In the genomic region with DNA sequence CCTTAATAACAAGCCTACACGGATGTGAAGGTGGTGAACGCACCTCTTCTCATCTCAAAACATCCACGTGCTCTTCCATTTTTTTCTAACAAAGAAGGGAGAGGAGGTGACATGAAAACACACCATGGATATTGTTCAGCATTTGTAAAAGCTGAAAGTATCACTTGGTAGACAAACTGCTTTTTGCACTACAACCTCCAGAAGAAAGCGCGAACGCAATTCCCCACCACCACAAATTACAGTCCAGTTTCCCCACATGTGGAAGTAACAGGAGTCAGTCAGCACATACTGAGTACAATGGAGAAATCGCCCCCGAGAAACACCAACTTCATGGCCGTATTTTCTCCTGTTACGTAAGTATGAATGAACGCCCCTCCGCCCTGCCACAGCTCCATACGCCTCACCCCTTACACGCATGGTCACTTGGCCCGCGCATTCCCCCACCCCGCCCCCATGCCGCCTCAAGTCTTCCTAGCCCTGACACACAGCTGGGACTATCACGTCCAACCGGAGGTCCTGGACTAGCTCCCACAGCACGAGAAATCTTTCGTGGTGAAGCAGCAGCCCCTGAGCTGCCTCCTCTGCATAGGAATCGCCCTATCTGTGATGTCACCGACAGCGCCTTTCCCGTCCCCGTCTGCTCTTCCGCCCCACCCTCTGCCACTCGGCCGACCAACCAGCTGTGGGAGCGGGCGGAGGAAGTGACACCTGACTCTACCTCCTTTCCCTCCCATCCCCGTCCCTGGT, we compare ENCODE assay signal across 1 cellular context.
TF ChIP-seq lines count a peak whose summit lies in the region.
"Not testable (repeated sequence)": the region's sequence is repeated elsewhere in the genome, so short reads cannot be mapped to it uniquely, and the experiment has no call there.

No MANE protein-coding gene starts in this region.

TF ChIP-seq in K562, 482 proteins besides CTCF, POLR2A, EP300 and RAD21 (continued from another document and continues in another):
- TF ChIP-seq, protein P1, sequence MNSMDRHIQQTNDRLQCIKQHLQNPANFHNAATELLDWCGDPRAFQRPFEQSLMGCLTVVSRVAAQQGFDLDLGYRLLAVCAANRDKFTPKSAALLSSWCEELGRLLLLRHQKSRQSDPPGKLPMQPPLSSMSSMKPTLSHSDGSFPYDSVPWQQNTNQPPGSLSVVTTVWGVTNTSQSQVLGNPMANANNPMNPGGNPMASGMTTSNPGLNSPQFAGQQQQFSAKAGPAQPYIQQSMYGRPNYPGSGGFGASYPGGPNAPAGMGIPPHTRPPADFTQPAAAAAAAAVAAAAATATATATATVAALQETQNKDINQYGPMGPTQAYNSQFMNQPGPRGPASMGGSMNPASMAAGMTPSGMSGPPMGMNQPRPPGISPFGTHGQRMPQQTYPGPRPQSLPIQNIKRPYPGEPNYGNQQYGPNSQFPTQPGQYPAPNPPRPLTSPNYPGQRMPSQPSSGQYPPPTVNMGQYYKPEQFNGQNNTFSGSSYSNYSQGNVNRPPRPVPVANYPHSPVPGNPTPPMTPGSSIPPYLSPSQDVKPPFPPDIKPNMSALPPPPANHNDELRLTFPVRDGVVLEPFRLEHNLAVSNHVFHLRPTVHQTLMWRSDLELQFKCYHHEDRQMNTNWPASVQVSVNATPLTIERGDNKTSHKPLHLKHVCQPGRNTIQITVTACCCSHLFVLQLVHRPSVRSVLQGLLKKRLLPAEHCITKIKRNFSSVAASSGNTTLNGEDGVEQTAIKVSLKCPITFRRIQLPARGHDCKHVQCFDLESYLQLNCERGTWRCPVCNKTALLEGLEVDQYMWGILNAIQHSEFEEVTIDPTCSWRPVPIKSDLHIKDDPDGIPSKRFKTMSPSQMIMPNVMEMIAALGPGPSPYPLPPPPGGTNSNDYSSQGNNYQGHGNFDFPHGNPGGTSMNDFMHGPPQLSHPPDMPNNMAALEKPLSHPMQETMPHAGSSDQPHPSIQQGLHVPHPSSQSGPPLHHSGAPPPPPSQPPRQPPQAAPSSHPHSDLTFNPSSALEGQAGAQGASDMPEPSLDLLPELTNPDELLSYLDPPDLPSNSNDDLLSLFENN (IDR thresholded peaks at IDR 0.05; ENCODE audit: low read depth in 2 of 2, low read length in 2 of 2) = peak in 1 of 2 experiments; percentile 98; a peak in 2 of 4 replicates
- TF ChIP-seq, protein P2, sequence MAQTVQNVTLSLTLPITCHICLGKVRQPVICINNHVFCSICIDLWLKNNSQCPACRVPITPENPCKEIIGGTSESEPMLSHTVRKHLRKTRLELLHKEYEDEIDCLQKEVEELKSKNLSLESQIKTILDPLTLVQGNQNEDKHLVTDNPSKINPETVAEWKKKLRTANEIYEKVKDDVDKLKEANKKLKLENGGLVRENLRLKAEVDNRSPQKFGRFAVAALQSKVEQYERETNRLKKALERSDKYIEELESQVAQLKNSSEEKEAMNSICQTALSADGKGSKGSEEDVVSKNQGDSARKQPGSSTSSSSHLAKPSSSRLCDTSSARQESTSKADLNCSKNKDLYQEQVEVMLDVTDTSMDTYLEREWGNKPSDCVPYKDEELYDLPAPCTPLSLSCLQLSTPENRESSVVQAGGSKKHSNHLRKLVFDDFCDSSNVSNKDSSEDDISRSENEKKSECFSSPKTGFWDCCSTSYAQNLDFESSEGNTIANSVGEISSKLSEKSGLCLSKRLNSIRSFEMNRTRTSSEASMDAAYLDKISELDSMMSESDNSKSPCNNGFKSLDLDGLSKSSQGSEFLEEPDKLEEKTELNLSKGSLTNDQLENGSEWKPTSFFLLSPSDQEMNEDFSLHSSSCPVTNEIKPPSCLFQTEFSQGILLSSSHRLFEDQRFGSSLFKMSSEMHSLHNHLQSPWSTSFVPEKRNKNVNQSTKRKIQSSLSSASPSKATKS (CRISPR knock-in tag; IDR thresholded peaks at IDR 0.05) = 0 out of 2 replicates have a peak, but pooled peaks have one; percentile 51
- peak; percentile 71 for TF ChIP-seq SOX6 (IDR thresholded peaks at IDR 0.05)
- TF ChIP-seq, protein P3, sequence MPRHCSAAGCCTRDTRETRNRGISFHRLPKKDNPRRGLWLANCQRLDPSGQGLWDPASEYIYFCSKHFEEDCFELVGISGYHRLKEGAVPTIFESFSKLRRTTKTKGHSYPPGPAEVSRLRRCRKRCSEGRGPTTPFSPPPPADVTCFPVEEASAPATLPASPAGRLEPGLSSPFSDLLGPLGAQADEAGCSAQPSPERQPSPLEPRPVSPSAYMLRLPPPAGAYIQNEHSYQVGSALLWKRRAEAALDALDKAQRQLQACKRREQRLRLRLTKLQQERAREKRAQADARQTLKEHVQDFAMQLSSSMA (CRISPR knock-in tag; IDR thresholded peaks at IDR 0.05) = 0 out of 2 replicates have a peak, but pooled peaks have one; percentile 25
- peak; percentile 92 for TF ChIP-seq KDM5B (IDR thresholded peaks at IDR 0.05; ENCODE audit: insufficient replicate concordance, low read depth, low read length)
- TF ChIP-seq E2F3 (CRISPR knock-in tag; IDR thresholded peaks at IDR 0.05) = 0 out of 2 replicates have a peak, but pooled peaks have one; percentile 20
- peak; percentile 91 for TF ChIP-seq NBN (IDR thresholded peaks at IDR 0.05; ENCODE audit: low read depth)
- TF ChIP-seq L3MBTL2 (IDR thresholded peaks at IDR 0.05) = peak; percentile 59
- TF ChIP-seq SIN3A (IDR thresholded peaks at IDR 0.05; ENCODE audit: borderline replicate concordance in 2 of 2, control insufficient read depth in 1 of 2, low read depth in 2 of 2, low read length in 2 of 2) = peak; percentile 14 to 90; a peak in 1 of 4 replicates
- TF ChIP-seq NR4A1 (CRISPR knock-in tag; IDR thresholded peaks at IDR 0.05); TOE1 (CRISPR knock-in tag; IDR thresholded peaks at IDR 0.05; ENCODE audit: borderline replicate concordance, low read depth); ETV6 (CRISPR knock-in tag; IDR thresholded peaks at IDR 0.05; ENCODE audit: borderline replicate concordance): not testable (repeated sequence)
- TF ChIP-seq NR4A1 (tag; IDR thresholded peaks at IDR 0.05) = 0 out of 2 replicates have a peak, but pooled peaks have one; percentile 44
- peak; percentile 35 for TF ChIP-seq PHF20 (IDR thresholded peaks at IDR 0.05; ENCODE audit: partially characterized antibody)
- peak; percentile 28; the same call in 1 of the 2 replicates for TF ChIP-seq MEF2A (IDR thresholded peaks at IDR 0.05; ENCODE audit: control insufficient read depth, low read depth, low read length)
- peak; percentile 63; the same call in 1 of the 2 replicates for TF ChIP-seq CHD2 (IDR thresholded peaks at IDR 0.05; ENCODE audit: low read depth, low read length)
- peak; percentile 46 to 48 for TF ChIP-seq NRF1 (conservative IDR thresholded peaks at IDR 0.05 in 1 of 2, IDR thresholded peaks at IDR 0.05 in 1 of 2)
- TF ChIP-seq TOE1 (IDR thresholded peaks at IDR 0.05; ENCODE audit: borderline replicate concordance) = peak; percentile 76
- TF ChIP-seq, protein P4, sequence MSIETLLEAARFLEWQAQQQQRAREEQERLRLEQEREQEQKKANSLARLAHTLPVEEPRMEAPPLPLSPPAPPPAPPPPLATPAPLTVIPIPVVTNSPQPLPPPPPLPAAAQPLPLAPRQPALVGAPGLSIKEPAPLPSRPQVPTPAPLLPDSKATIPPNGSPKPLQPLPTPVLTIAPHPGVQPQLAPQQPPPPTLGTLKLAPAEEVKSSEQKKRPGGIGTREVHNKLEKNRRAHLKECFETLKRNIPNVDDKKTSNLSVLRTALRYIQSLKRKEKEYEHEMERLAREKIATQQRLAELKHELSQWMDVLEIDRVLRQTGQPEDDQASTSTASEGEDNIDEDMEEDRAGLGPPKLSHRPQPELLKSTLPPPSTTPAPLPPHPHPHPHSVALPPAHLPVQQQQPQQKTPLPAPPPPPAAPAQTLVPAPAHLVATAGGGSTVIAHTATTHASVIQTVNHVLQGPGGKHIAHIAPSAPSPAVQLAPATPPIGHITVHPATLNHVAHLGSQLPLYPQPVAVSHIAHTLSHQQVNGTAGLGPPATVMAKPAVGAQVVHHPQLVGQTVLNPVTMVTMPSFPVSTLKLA (conservative IDR thresholded peaks at IDR 0.05) = peak; percentile 26 to 59; a peak in 1 of 4 replicates
- TF ChIP-seq HDAC3 (IDR thresholded peaks at IDR 0.05; ENCODE audit: borderline replicate concordance, partially characterized antibody) = peak; percentile 48
- TF ChIP-seq, protein P5, sequence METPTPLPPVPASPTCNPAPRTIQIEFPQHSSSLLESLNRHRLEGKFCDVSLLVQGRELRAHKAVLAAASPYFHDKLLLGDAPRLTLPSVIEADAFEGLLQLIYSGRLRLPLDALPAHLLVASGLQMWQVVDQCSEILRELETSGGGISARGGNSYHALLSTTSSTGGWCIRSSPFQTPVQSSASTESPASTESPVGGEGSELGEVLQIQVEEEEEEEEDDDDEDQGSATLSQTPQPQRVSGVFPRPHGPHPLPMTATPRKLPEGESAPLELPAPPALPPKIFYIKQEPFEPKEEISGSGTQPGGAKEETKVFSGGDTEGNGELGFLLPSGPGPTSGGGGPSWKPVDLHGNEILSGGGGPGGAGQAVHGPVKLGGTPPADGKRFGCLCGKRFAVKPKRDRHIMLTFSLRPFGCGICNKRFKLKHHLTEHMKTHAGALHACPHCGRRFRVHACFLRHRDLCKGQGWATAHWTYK (CRISPR knock-in tag; IDR thresholded peaks at IDR 0.05) = peak; percentile 85
- TF ChIP-seq RHOXF2B (CRISPR knock-in tag; conservative IDR thresholded peaks at IDR 0.05) = 0 out of 2 replicates have a peak, but pooled peaks have one; percentile 67
- peak; percentile 47; the same call in 1 of the 2 replicates for TF ChIP-seq ZNF589 (CRISPR knock-in tag; IDR thresholded peaks at IDR 0.05; ENCODE audit: low read depth)
- TF ChIP-seq OTX1 (CRISPR knock-in tag; IDR thresholded peaks at IDR 0.05) = peak; percentile 99
- peak in 1 of 2 experiments; percentile 99; a peak in 2 of 4 replicates for TF ChIP-seq KDM4B (IDR thresholded peaks at IDR 0.05; ENCODE audit: borderline replicate concordance in 2 of 2, low read depth in 1 of 2)
- TF ChIP-seq, protein P6, sequence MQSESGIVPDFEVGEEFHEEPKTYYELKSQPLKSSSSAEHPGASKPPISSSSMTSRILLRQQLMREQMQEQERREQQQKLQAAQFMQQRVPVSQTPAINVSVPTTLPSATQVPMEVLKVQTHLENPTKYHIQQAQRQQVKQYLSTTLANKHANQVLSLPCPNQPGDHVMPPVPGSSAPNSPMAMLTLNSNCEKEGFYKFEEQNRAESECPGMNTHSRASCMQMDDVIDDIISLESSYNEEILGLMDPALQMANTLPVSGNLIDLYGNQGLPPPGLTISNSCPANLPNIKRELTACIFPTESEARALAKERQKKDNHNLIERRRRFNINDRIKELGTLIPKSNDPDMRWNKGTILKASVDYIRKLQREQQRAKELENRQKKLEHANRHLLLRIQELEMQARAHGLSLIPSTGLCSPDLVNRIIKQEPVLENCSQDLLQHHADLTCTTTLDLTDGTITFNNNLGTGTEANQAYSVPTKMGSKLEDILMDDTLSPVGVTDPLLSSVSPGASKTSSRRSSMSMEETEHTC (IDR thresholded peaks at IDR 0.05) = 0 out of 2 replicates have a peak, but pooled peaks have one; percentile 42
- TF ChIP-seq NFRKB (IDR thresholded peaks at IDR 0.05; ENCODE audit: low read depth) = peak; percentile 75
- peak; percentile 75 for TF ChIP-seq KLF1 (tag; IDR thresholded peaks at IDR 0.05)
- 0 out of 2 replicates have a peak, but pooled peaks have one; percentile 30 for TF ChIP-seq SP1 (CRISPR knock-in tag; IDR thresholded peaks at IDR 0.05)
- TF ChIP-seq, protein P7, sequence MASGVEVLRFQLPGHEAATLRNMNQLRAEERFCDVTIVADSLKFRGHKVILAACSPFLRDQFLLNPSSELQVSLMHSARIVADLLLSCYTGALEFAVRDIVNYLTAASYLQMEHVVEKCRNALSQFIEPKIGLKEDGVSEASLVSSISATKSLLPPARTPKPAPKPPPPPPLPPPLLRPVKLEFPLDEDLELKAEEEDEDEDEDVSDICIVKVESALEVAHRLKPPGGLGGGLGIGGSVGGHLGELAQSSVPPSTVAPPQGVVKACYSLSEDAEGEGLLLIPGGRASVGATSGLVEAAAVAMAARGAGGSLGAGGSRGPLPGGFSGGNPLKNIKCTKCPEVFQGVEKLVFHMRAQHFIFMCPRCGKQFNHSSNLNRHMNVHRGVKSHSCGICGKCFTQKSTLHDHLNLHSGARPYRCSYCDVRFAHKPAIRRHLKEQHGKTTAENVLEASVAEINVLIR (CRISPR knock-in tag; IDR thresholded peaks at IDR 0.05) = 0 out of 2 replicates have a peak, but pooled peaks have one; percentile 12
- TF ChIP-seq MBD2 (IDR thresholded peaks at IDR 0.05; ENCODE audit: borderline replicate concordance, low read depth) = peak; percentile 90
- peak; percentile 31; the same call in 1 of the 2 replicates for TF ChIP-seq NFE2 (IDR thresholded peaks at IDR 0.05; ENCODE audit: low read depth)
- TF ChIP-seq ZNF316 (IDR thresholded peaks at IDR 0.05) = peak; percentile 98
- peak in 1 of 2 experiments; percentile 73; a peak in 2 of 4 replicates for TF ChIP-seq ETV6 (IDR thresholded peaks at IDR 0.05; ENCODE audit: borderline replicate concordance in 1 of 2, low read depth in 2 of 2, low read length in 1 of 2)
- TF ChIP-seq, protein P8, sequence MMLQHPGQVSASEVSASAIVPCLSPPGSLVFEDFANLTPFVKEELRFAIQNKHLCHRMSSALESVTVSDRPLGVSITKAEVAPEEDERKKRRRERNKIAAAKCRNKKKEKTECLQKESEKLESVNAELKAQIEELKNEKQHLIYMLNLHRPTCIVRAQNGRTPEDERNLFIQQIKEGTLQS (IDR thresholded peaks at IDR 0.05) = peak; percentile 44
- TF ChIP-seq, protein P8 (CRISPR knock-in tag; conservative IDR thresholded peaks at IDR 0.05) = not testable (repeated sequence)
- TF ChIP-seq CEBPB (tag; IDR thresholded peaks at IDR 0.05) = peak; percentile 77
- TF ChIP-seq GTF2F1 (IDR thresholded peaks at IDR 0.05; ENCODE audit: low read depth, low read length) = peak; percentile 99
- peak; percentile 62; the same call in 1 of the 2 replicates for TF ChIP-seq CTBP1 (IDR thresholded peaks at IDR 0.05; ENCODE audit: borderline replicate concordance)
- peak; percentile 79; the same call in 1 of the 2 replicates for TF ChIP-seq LARP7 (IDR thresholded peaks at IDR 0.05)
- TF ChIP-seq, protein P9, sequence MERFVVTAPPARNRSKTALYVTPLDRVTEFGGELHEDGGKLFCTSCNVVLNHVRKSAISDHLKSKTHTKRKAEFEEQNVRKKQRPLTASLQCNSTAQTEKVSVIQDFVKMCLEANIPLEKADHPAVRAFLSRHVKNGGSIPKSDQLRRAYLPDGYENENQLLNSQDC (CRISPR knock-in tag; IDR thresholded peaks at IDR 0.05) = peak; percentile 90
- TF ChIP-seq PRPF4 (IDR thresholded peaks at IDR 0.05; ENCODE audit: insufficient read depth, low read depth, low read length, poor library complexity, severe bottlenecking) = peak; percentile 47
- TF ChIP-seq, protein P10, sequence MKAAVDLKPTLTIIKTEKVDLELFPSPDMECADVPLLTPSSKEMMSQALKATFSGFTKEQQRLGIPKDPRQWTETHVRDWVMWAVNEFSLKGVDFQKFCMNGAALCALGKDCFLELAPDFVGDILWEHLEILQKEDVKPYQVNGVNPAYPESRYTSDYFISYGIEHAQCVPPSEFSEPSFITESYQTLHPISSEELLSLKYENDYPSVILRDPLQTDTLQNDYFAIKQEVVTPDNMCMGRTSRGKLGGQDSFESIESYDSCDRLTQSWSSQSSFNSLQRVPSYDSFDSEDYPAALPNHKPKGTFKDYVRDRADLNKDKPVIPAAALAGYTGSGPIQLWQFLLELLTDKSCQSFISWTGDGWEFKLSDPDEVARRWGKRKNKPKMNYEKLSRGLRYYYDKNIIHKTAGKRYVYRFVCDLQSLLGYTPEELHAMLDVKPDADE (conservative IDR thresholded peaks at IDR 0.05; ENCODE audit: control insufficient read depth, low read depth, low read length) = peak; percentile 88
- peak; percentile 97 for TF ChIP-seq POLR2AphosphoS2 (IDR thresholded peaks at IDR 0.05; ENCODE audit: low read length)
- TF ChIP-seq SMARCA4 (IDR thresholded peaks at IDR 0.05) = peak; percentile 28; the same call in 1 of the 2 replicates
